Comparison of ENCODE assay signal across 11 cellular contexts in genomic region chr6:52518279-52518944, GRCh38. TPM values are rescaled to one million over a fixed set of nuclear protein-coding genes. Genes with fewer than 3 reads are reported as not detected.
DNase-seq lines count a peak whose midpoint lies in the region; ATAC-seq and TF ChIP-seq lines count a peak whose summit lies in the region.
"Had no signal": no experiment of that assay in that cellular context is flagged by ENCODE, and none has a peak within 500 bp of the region (broad histone marks: within the 10 kb centered on the region; RNA-seq: fewer than 3 reads in every experiment).

No MANE protein-coding gene starts in this region.

- H3K27me3 ChIP-seq in mucosa of rectum (ENCODE audit: control insufficient read depth in 2 of 2, insufficient read depth in 2 of 2, low read length in 2 of 2) (no peaks in the 10 kb centered on the region), tibial nerve (no peaks in the 10 kb centered on the region)

- H3K9me3 Mint-ChIP-seq in activated T-cell treated with anti-CD3 and anti-CD28 coated beads, Interleukin-2, amount 50 U/mL, for 24 hours = no peaks in the 10 kb centered on the region
- H3K9me3 Mint-ChIP-seq: activated naive CD4-positive, alpha-beta T cell treated with anti-CD3 and anti-CD28 coated beads for 36 hours had no signal

- peak overlapping the region; percentile 77 for H3K27ac Mint-ChIP-seq in activated T-cell treated with anti-CD3 and anti-CD28 coated beads, Interleukin-2, amount 50 U/mL, for 24 hours

- peaks cover 12 to 15% of the 10 kb centered on the region in 2 donors for H3K36me3 ChIP-seq in mucosa of rectum (ENCODE audit: control insufficient read depth in 2 of 2, insufficient read depth in 2 of 2, low read length in 2 of 2)
- H3K36me3 ChIP-seq in tibial nerve = peaks cover 0 to 3% (median 0%) of the 10 kb centered on the region in 3 donors

- H3K4me1 ChIP-seq in mucosa of rectum (ENCODE audit: control insufficient read depth in 2 of 2, insufficient read depth in 2 of 2, low read length in 2 of 2) (peaks cover 7 to 15% of the 10 kb centered on the region in 2 donors), tibial nerve (peaks cover 3 to 98% (median 46%) of the 10 kb centered on the region in 4 donors)

- H3K4me3 ChIP-seq in mucosa of rectum (ENCODE audit: low read length in 2 of 2) (no peak overlapping the region), tibial nerve (peak overlapping the region in 1 of 4 donors; percentile 2)

- H3K4me3 Mint-ChIP-seq in activated T-cell treated with anti-CD3 and anti-CD28 coated beads, Interleukin-2, amount 50 U/mL, for 24 hours = no peak overlapping the region
- H3K4me3 Mint-ChIP-seq: activated naive CD4-positive, alpha-beta T cell treated with anti-CD3 and anti-CD28 coated beads for 36 hours had no signal

- H3K4me1 Mint-ChIP-seq in activated T-cell treated with anti-CD3 and anti-CD28 coated beads, Interleukin-2, amount 50 U/mL, for 24 hours (ENCODE audit: low read depth) = peaks cover 11% of the 10 kb centered on the region

- H3K27ac ChIP-seq in cingulate gyrus (ENCODE audit: low read depth, low read length) = peak overlapping the region; percentile 85
- H3K27ac ChIP-seq in mucosa of rectum (ENCODE audit: low read depth in 2 of 2, low read length in 2 of 2) = peak overlapping the region; percentile 81
- peak overlapping the region; percentile 38 to 97 (median 83) for H3K27ac ChIP-seq in tibial nerve

- ATAC-seq in GM21576 (IDR thresholded peaks at IDR 0.05; ENCODE audit: unreplicated experiment) (no peak), HG02840 (IDR thresholded peaks at IDR 0.05; ENCODE audit: low FRiP score, unreplicated experiment) (no peak)

- TF ChIP-seq POLR2A in tibial nerve (IDR thresholded peaks at IDR 0.05) = no peak

- no peak overlapping the region for H3K9ac ChIP-seq in mucosa of rectum (ENCODE audit: low read depth in 1 of 2, low read length in 2 of 2)

- H3K9me3 ChIP-seq in mucosa of rectum (ENCODE audit: control insufficient read depth in 2 of 2, low read length in 2 of 2) = no peaks in the 10 kb centered on the region
- no peaks in the 10 kb centered on the region for H3K9me3 ChIP-seq in tibial nerve

- DNase-seq in activated T-cell treated with anti-CD3 and anti-CD28 coated beads, Interleukin-2, amount 50 U/mL, for 24 hours = no peak
- DNase-seq in activated T-cell treated with anti-CD3 and anti-CD28 coated beads, Interleukin-2, amount 50 U/mL, for 1 hour = no peak
- DNase-seq in tibial nerve (ENCODE audit: low spot score in 2 of 2) (no peak), D341Med (ENCODE audit: low spot score) (no peak)
- DNase-seq: NCI-H510A; stimulated activated naive CD4-positive, alpha-beta T cell had no signal

- no peaks in the 10 kb centered on the region for H3K27me3 Mint-ChIP-seq in activated T-cell treated with anti-CD3 and anti-CD28 coated beads, Interleukin-2, amount 50 U/mL, for 24 hours

- peaks cover 37% of the 10 kb centered on the region for H3K36me3 Mint-ChIP-seq in activated T-cell treated with anti-CD3 and anti-CD28 coated beads, Interleukin-2, amount 50 U/mL, for 24 hours (ENCODE audit: low read depth)

- TF ChIP-seq CTCF in tibial nerve (IDR thresholded peaks at IDR 0.05) = no peak

- no peak for TF ChIP-seq EP300 in tibial nerve (IDR thresholded peaks at IDR 0.05)

- 62 to 65% methylated on average over 13 of the region's 13 CpGs for WGBS in tibial nerve, 2 donors

RNA-seq across cellular contexts. Expression of gene TRAM2, which starts 58.4 kb away (rescaled TPM):
- total RNA-seq in tibial nerve = 10 to 100 TPM; 21.3 to 27.5 (median 23.7) TPM
